22 cellular contexts compared by ENCODE assay signal in genomic region chr9:133734600-133735414, GRCh38. TPM values are rescaled to one million over a fixed set of nuclear protein-coding genes. Genes with fewer than 3 reads are reported as not detected.
A peak's percentile ranks its signal among the peaks of the same experiment; 100 is the strongest.
DNase-seq lines count a peak whose midpoint lies in the region; ATAC-seq and TF ChIP-seq lines count a peak whose summit lies in the region.
"Had no signal": no experiment of that assay in that cellular context is flagged by ENCODE, and none has a peak within 500 bp of the region (broad histone marks: within the 10 kb centered on the region; RNA-seq: fewer than 3 reads in every experiment).

No MANE protein-coding gene starts in this region.

- H3K27me3 Mint-ChIP-seq in WTC11 (ENCODE audit: low read depth): no peaks in the 10 kb centered on the region
- H3K27me3 Mint-ChIP-seq: natural killer cell treated with Interleukin-12 subunit alpha and Interleukin-12 subunit beta and Interleukin-15 and Interleukin-18, amount 100 ng/mL, for 72 hours had no signal

- no peaks in the 10 kb centered on the region for H3K36me3 Mint-ChIP-seq in WTC11
- H3K36me3 Mint-ChIP-seq: immature natural killer cell; natural killer cell treated with Interleukin-12 subunit alpha and Interleukin-12 subunit beta and Interleukin-15 and Interleukin-18, amount 100 ng/mL, for 72 hours had no signal

- peak; percentile 44 for DNase-seq in activated CD8-positive, alpha-beta memory T cell treated with anti-CD3 and anti-CD28 coated beads, Interleukin-2, amount 50 U/mL, for 48 hours
- DNase-seq in activated CD8-positive, alpha-beta memory T cell treated with anti-CD3 and anti-CD28 coated beads for 24 hours: no peak
- DNase-seq in WTC11 (ENCODE audit: low spot score) (no peak), left lobe of liver (ENCODE audit: low spot score) (peak; percentile 47), testis (peak; percentile 9), NCI-H1092 (lab: John Stamatoyannopoulos, UW) (no peak), anterior cingulate cortex (lab: John Stamatoyannopoulos, UW) (no peak)
- DNase-seq: 8988T; activated CD4-positive, alpha-beta T cell treated with anti-CD3 and anti-CD28 coated beads for 1 hour; activated CD8-positive, alpha-beta memory T cell treated with anti-CD3 and anti-CD28 coated beads, Interleukin-2, amount 50 U/mL, for 4 hours; C1 segment of cervical spinal cord; cortex of kidney; foreskin melanocyte; immature natural killer cell; mammary epithelial cell; MG63; NCI-H187; stimulated activated naive CD8-positive, alpha-beta T cell treated with anti-CD3 and anti-CD28 coated beads, Interleukin-15, Interleukin-2, amounts not matched to agents 100 U/mL and 50 U/mL, for 24 hours; T-helper 9 cell had no signal

- ATAC-seq in WTC11: peak; percentile 13
- ATAC-seq in left lobe of liver: no peak
- no peak for ATAC-seq in HG03196 (IDR thresholded peaks at IDR 0.05; ENCODE audit: unreplicated experiment)
- ATAC-seq: natural killer cell treated with Interleukin-12 subunit alpha and Interleukin-12 subunit beta and Interleukin-15 and Interleukin-18, amount 100 ng/mL, for 72 hours; stimulated activated naive CD8-positive, alpha-beta T cell treated with anti-CD3 and anti-CD28 coated beads, Interleukin-15, Interleukin-2, amounts not matched to agents 100 U/mL and 50 U/mL, for 24 hours had no signal

- peak overlapping the region; percentile 96 for H3K27ac Mint-ChIP-seq in WTC11
- H3K27ac Mint-ChIP-seq: immature natural killer cell; natural killer cell treated with Interleukin-12 subunit alpha and Interleukin-12 subunit beta and Interleukin-15 and Interleukin-18, amount 100 ng/mL, for 72 hours had no signal

- intact Hi-C loops in testis (cut with DNase I; ENCODE audit: low total_unique reads): loop anchor here (10.0 kb wide), 1 partner anchor 200 kb away; the partner anchor contains the start of gene ADAMTSL2

- TF ChIP-seq CTCF in WTC11 (IDR thresholded peaks at IDR 0.05) (no peak), testis (IDR thresholded peaks at IDR 0.05) (no peak)

- H3K4me3 Mint-ChIP-seq in WTC11: peak overlapping the region; percentile 13
- H3K4me3 Mint-ChIP-seq: immature natural killer cell; natural killer cell treated with Interleukin-12 subunit alpha and Interleukin-12 subunit beta and Interleukin-15 and Interleukin-18, amount 100 ng/mL, for 72 hours had no signal

- no peaks in the 10 kb centered on the region for H3K9me3 ChIP-seq in testis
- H3K9me3 ChIP-seq: MG63, upper lobe of left lung had no signal

- H3K36me3 ChIP-seq in testis (ENCODE audit: low read depth, missing control alignments): no peaks in the 10 kb centered on the region
- H3K36me3 ChIP-seq: MG63, upper lobe of left lung had no signal

- peaks cover 31% of the 10 kb centered on the region for H3K4me1 Mint-ChIP-seq in WTC11

- 79 to 82% methylated on average over 21 to 23 of the region's 23 CpGs for WGBS in testis, 2 donors

- TF ChIP-seq POLR2A in testis (IDR thresholded peaks at IDR 0.05): no peak

- H3K27me3 ChIP-seq in testis: no peaks in the 10 kb centered on the region
- H3K27me3 ChIP-seq: MG63, upper lobe of left lung had no signal

- CTCF ChIA-PET in WTC11 (lab: Charles Lee): interaction anchor here (0.6 to 5.9 kb wide), 7 partner anchors 8 to 261 kb away, joined by 3 to 39 read pairs (median 5); no protein-coding TSS in a partner anchor

- H3K9me3 Mint-ChIP-seq in WTC11: peaks cover 3% of the 10 kb centered on the region; the same call in 1 of the 2 replicates
- H3K9me3 Mint-ChIP-seq: immature natural killer cell; natural killer cell treated with Interleukin-12 subunit alpha and Interleukin-12 subunit beta and Interleukin-15 and Interleukin-18, amount 100 ng/mL, for 72 hours had no signal

- H3K27ac ChIP-seq in testis: no peak overlapping the region
- H3K27ac ChIP-seq: upper lobe of left lung had no signal

- H3K4me1 ChIP-seq in testis: peaks cover 10% of the 10 kb centered on the region

- no peak overlapping the region for H3K4me3 ChIP-seq in testis
- H3K4me3 ChIP-seq: MG63, upper lobe of left lung had no signal

- POLR2A ChIA-PET in WTC11 (lab: Charles Lee): no interaction called here

TF ChIP-seq in WTC11, 78 proteins besides CTCF, POLR2A, EP300 and RAD21:
- TF ChIP-seq SOX15 (CRISPR knock-in tag; IDR thresholded peaks at IDR 0.05) (no peak), CBFB (CRISPR knock-in tag; IDR thresholded peaks at IDR 0.05; ENCODE audit: low read depth) (no peak), TEAD4 (CRISPR knock-in tag; IDR thresholded peaks at IDR 0.05) (no peak), E2F4 (CRISPR knock-in tag; IDR thresholded peaks at IDR 0.05; ENCODE audit: borderline replicate concordance, low read depth) (no peak), ZBTB43 (CRISPR knock-in tag; IDR thresholded peaks at IDR 0.05) (no peak), TP53 (CRISPR knock-in tag; IDR thresholded peaks at IDR 0.05) (no peak), OVOL2 (CRISPR knock-in tag; IDR thresholded peaks at IDR 0.05; ENCODE audit: borderline replicate concordance) (no peak), ETV6 (CRISPR knock-in tag; IDR thresholded peaks at IDR 0.05) (no peak), ATF1 (CRISPR knock-in tag; IDR thresholded peaks at IDR 0.05) (no peak), FOXK1 (CRISPR knock-in tag; IDR thresholded peaks at IDR 0.05) (no peak), JUN (CRISPR knock-in tag; IDR thresholded peaks at IDR 0.05) (no peak)
TF ChIP-seq in WTC11: peak in this region for 0.

RNA-seq across cellular contexts. Expression of gene SARDH, which starts 3.3 kb away (rescaled TPM):
- total RNA-seq in WTC11 (2021) (8.5 to 15.2 TPM (median 13.7 TPM) in 3 replicates), left lobe of liver (208 TPM), testis (1 to 10 TPM; 5.1 to 7.2 TPM)
- 2.6 TPM for polyA plus RNA-seq in testis (ENCODE audit: insufficient read depth, low read depth, low replicate concordance)

Comparison
In these comparisons a context has a peak if more than half of its experiments do, and no peak if none do; other contexts are left out.
1. DNase-seq: peak in activated CD8-positive, alpha-beta memory T cell treated with anti-CD3 and anti-CD28 coated beads, Interleukin-2, amount 50 U/mL, for 48 hours (single experiment), left lobe of liver (single experiment) and testis (single experiment); none in activated CD8-positive, alpha-beta memory T cell treated with anti-CD3 and anti-CD28 coated beads for 24 hours (single experiment), WTC11 (single experiment), NCI-H1092 (single experiment) and anterior cingulate cortex (0 of 58).
2. RNA of gene SARDH, which starts 3.3 kb away (total RNA-seq): 208 TPM in left lobe of liver (single experiment); 8.5 to 15.2 TPM in WTC11 and 5.1 to 7.2 TPM in testis; every median in the first group is over 10 times any median in the second.